Comparison of ENCODE assay signal across 8 cellular contexts in genomic region chr12:32106153-32106516, GRCh38. TPM values are rescaled to one million over a fixed set of nuclear protein-coding genes. Genes with fewer than 3 reads are reported as not detected.
DNase-seq lines count a peak whose midpoint lies in the region; ATAC-seq and TF ChIP-seq lines count a peak whose summit lies in the region.

No MANE protein-coding gene starts in this region.

- no peak overlapping the region; the same call in 1 of the 2 replicates for H3K27ac ChIP-seq in HL-60 (replicated peaks)

- H3K27me3 ChIP-seq in HL-60 (ENCODE audit: insufficient read depth, poor library complexity, severe bottlenecking) = no peaks in the 10 kb centered on the region

- peaks cover 24% of the 10 kb centered on the region for H3K4me1 Mint-ChIP-seq in CD14-positive monocyte
- peaks cover 31% of the 10 kb centered on the region for H3K4me1 Mint-ChIP-seq in central memory CD8-positive, alpha-beta T cell

- no peak for DNase-seq in CD14-positive monocyte (ENCODE audit: low spot score)
- no peak for DNase-seq in HL-60 (ENCODE audit: low read depth in 1 of 2, low spot score in 1 of 2)
- DNase-seq in central memory CD8-positive, alpha-beta T cell (ENCODE audit: low spot score in 2 of 2) = no peak
- DNase-seq in mucosa of descending colon = no peak
- no peak for DNase-seq in stimulated activated CD4-positive, alpha-beta T cell treated with anti-CD3 and anti-CD28 coated beads, Interleukin-2, amount 100 ng/mL, for 24 hours
- no peak for DNase-seq in activated CD8-positive, alpha-beta memory T cell treated with anti-CD3 and anti-CD28 coated beads for 24 hours
- no peak for DNase-seq in globus pallidus (ENCODE audit: low spot score)

- H3K4me3 ChIP-seq in HL-60 (replicated peaks; ENCODE audit: insufficient read depth, low read length) (peak overlapping the region; percentile 83), mucosa of descending colon (peak overlapping the region; percentile 63)

- no peaks in the 10 kb centered on the region for H3K9me3 Mint-ChIP-seq in CD14-positive monocyte
- no peaks in the 10 kb centered on the region for H3K9me3 Mint-ChIP-seq in central memory CD8-positive, alpha-beta T cell

- ATAC-seq in central memory CD8-positive, alpha-beta T cell (replicated peaks; ENCODE audit: extremely low read depth, poor library complexity, severe bottlenecking) = no peak
- ATAC-seq in mucosa of descending colon (peak; percentile 8), HG02870 (IDR thresholded peaks at IDR 0.05; ENCODE audit: unreplicated experiment) (no peak)

- H3K36me3 ChIP-seq in mucosa of descending colon (ENCODE audit: low read depth) = no peaks in the 10 kb centered on the region

- H3K27ac Mint-ChIP-seq in CD14-positive monocyte = peak overlapping the region in 1 of 7 donors; percentile 72
- peak overlapping the region; percentile 85 for H3K27ac Mint-ChIP-seq in central memory CD8-positive, alpha-beta T cell (ENCODE audit: low read depth)

- H3K4me1 ChIP-seq in mucosa of descending colon (ENCODE audit: low read depth) = peaks cover 9% of the 10 kb centered on the region

- H3K36me3 Mint-ChIP-seq in CD14-positive monocyte = no peaks in the 10 kb centered on the region
- H3K36me3 Mint-ChIP-seq in central memory CD8-positive, alpha-beta T cell (ENCODE audit: insufficient read depth) = peaks cover 5% of the 10 kb centered on the region

- H3K4me3 Mint-ChIP-seq in CD14-positive monocyte = peak overlapping the region; percentile 92 to 95
- peak overlapping the region; percentile 89 for H3K4me3 Mint-ChIP-seq in central memory CD8-positive, alpha-beta T cell

- H3K27me3 Mint-ChIP-seq in CD14-positive monocyte (ENCODE audit: low read depth in 3 of 3) = peaks cover 2 to 15% (median 9%) of the 10 kb centered on the region in 3 donors
- no peaks in the 10 kb centered on the region for H3K27me3 Mint-ChIP-seq in central memory CD8-positive, alpha-beta T cell

- H3K9me3 ChIP-seq in mucosa of descending colon = no peaks in the 10 kb centered on the region

- TF ChIP-seq CTCF in CD14-positive monocyte (IDR thresholded peaks at IDR 0.05) (no peak), HL-60 (IDR thresholded peaks at IDR 0.05; ENCODE audit: insufficient read depth, low read length) (no peak), mucosa of descending colon (IDR thresholded peaks at IDR 0.05) (no peak)

- intact Hi-C loops in CD14-positive monocyte (cut with micrococcal nuclease) = loop anchor here in 1 of 2 donors (5.0 kb wide), 1 partner anchor 454 kb away; no protein-coding TSS in a partner anchor
- intact Hi-C loops in mucosa of descending colon (cut with DNase I, micrococcal nuclease) = no loop called here

RNA-seq across cellular contexts. Expression of gene BICD1, which starts 0.5 kb away (rescaled TPM):
- polyA plus RNA-seq in CD14-positive monocyte = 1 to 10 TPM in 1 of 2 donors, under 1 TPM in 1; 0.55 to 1.6 TPM
- total RNA-seq in mucosa of descending colon = 10 to 100 TPM in 1 of 3 donors, 1 to 10 TPM in 2; 4.1 to 13.7 (median 5.3) TPM
